In the genomic region with DNA sequence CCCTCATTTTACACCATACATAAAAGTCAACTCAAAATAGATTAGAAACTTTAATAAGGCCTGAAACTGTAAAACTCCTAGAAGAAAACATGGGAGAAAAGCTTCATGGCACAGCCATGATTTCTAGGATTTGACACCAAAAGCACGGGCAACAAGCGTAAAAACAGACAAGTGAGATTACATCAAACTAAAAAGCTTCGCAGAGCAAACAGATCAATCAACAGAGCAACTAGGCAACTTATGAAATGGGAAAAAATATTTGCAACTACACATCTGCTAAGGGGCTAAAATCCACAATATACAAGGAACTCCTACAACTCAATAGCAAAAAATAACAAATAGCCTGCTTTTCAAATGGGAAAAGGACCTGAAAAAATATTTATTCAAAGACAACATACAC, we compare ENCODE assay signal across 1 cellular context.
TF ChIP-seq lines count a peak whose summit lies in the region.

No MANE protein-coding gene starts in this region.

TF ChIP-seq in K562, 482 proteins besides CTCF, POLR2A, EP300 and RAD21 (continued from another document):
- TF ChIP-seq, protein P1, sequence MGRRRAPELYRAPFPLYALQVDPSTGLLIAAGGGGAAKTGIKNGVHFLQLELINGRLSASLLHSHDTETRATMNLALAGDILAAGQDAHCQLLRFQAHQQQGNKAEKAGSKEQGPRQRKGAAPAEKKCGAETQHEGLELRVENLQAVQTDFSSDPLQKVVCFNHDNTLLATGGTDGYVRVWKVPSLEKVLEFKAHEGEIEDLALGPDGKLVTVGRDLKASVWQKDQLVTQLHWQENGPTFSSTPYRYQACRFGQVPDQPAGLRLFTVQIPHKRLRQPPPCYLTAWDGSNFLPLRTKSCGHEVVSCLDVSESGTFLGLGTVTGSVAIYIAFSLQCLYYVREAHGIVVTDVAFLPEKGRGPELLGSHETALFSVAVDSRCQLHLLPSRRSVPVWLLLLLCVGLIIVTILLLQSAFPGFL (CRISPR knock-in tag; IDR thresholded peaks at IDR 0.05), result no peak
- no peak for TF ChIP-seq CHD1 (IDR thresholded peaks at IDR 0.05; ENCODE audit: low read length)
- TF ChIP-seq RBM39 (optimal IDR thresholded peaks at IDR 0.05; ENCODE audit: low read depth, low read length), result no peak
- no peak for TF ChIP-seq MYNN (IDR thresholded peaks at IDR 0.05)
- TF ChIP-seq MYNN (CRISPR knock-in tag; IDR thresholded peaks at IDR 0.05), result no peak
- no peak for TF ChIP-seq HNRNPK (IDR thresholded peaks at IDR 0.05; ENCODE audit: low read depth, low read length, poor library complexity, severe bottlenecking)
- TF ChIP-seq, protein P2, sequence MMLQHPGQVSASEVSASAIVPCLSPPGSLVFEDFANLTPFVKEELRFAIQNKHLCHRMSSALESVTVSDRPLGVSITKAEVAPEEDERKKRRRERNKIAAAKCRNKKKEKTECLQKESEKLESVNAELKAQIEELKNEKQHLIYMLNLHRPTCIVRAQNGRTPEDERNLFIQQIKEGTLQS (IDR thresholded peaks at IDR 0.05), result no peak
- TF ChIP-seq, protein P2 (CRISPR knock-in tag; conservative IDR thresholded peaks at IDR 0.05), result no peak
